In genomic region chr12:75656650-75657049, GRCh38 we compare ENCODE assay signal across 14 cellular contexts.
DNase-seq lines count a peak whose midpoint lies in the region; ATAC-seq and TF ChIP-seq lines count a peak whose summit lies in the region.
"Had no signal": no experiment of that assay in that cellular context is flagged by ENCODE, and none has a peak within 500 bp of the region (broad histone marks: within the 10 kb centered on the region; RNA-seq: fewer than 3 reads in every experiment).

No MANE protein-coding gene starts in this region.

- peaks cover 3% of the 10 kb centered on the region for H3K9me3 Mint-ChIP-seq in activated T-helper 17 cell treated with anti-CD3 and anti-CD28 coated beads, Interleukin-2, amount 50 U/mL, for 72 hours

- H3K4me3 Mint-ChIP-seq in activated T-helper 17 cell treated with anti-CD3 and anti-CD28 coated beads, Interleukin-2, amount 50 U/mL, for 72 hours, result no peak overlapping the region

- no peak overlapping the region for H3K4me3 ChIP-seq in MG63
- H3K4me3 ChIP-seq in mucosa of descending colon, result no peak overlapping the region
- H3K4me3 ChIP-seq: upper lobe of left lung had no signal

- peaks cover 13% of the 10 kb centered on the region for H3K27me3 Mint-ChIP-seq in activated T-helper 17 cell treated with anti-CD3 and anti-CD28 coated beads, Interleukin-2, amount 50 U/mL, for 72 hours

- no peaks in the 10 kb centered on the region for H3K27me3 ChIP-seq in MG63
- H3K27me3 ChIP-seq: upper lobe of left lung had no signal

- H3K9me3 ChIP-seq in MG63 (no peaks in the 10 kb centered on the region; the same call in 1 of the 2 replicates), mucosa of descending colon (no peaks in the 10 kb centered on the region)
- H3K9me3 ChIP-seq: upper lobe of left lung had no signal

- DNase-seq in DMS53 treated with DMSO at 0.1 percent for 48 hours (lab: John Stamatoyannopoulos, UW; ENCODE audit: unreplicated experiment) (peak; percentile 38), MG63 (peak; percentile 92), dermis microvascular lymphatic vessel endothelial cell (ENCODE audit: low read depth in 2 of 2) (peak; percentile 7 to 34), mucosa of descending colon (no peak), NCI-H146 (lab: John Stamatoyannopoulos, UW) (no peak)
- DNase-seq: DMS79 treated with DMSO at 0.1 percent for 48 hours; effector memory CD4-positive, alpha-beta T cell; kidney; NCI-H187; upper lobe of left lung had no signal

- peak; percentile 48 for ATAC-seq in mucosa of descending colon
- ATAC-seq in activated T-helper 17 cell treated with anti-CD3 and anti-CD28 coated beads, Interleukin-2, amount 50 U/mL, for 72 hours (replicated peaks), result no peak
- ATAC-seq in HG02642 (IDR thresholded peaks at IDR 0.05; ENCODE audit: poor library complexity, unreplicated experiment), result no peak
- no peak for ATAC-seq in GM21447 (IDR thresholded peaks at IDR 0.05; ENCODE audit: unreplicated experiment)

- no peaks in the 10 kb centered on the region for H3K4me1 ChIP-seq in mucosa of descending colon (ENCODE audit: low read depth)
- H3K4me1 ChIP-seq: parathyroid adenoma, upper lobe of left lung had no signal

- no peak for TF ChIP-seq CTCF in mucosa of descending colon (IDR thresholded peaks at IDR 0.05)

- H3K4me1 Mint-ChIP-seq in activated T-helper 17 cell treated with anti-CD3 and anti-CD28 coated beads, Interleukin-2, amount 50 U/mL, for 72 hours, result peaks cover 10% of the 10 kb centered on the region

- no peaks in the 10 kb centered on the region for H3K36me3 Mint-ChIP-seq in activated T-helper 17 cell treated with anti-CD3 and anti-CD28 coated beads, Interleukin-2, amount 50 U/mL, for 72 hours (ENCODE audit: low read depth)

- H3K36me3 ChIP-seq in MG63 (no peaks in the 10 kb centered on the region), mucosa of descending colon (ENCODE audit: low read depth) (no peaks in the 10 kb centered on the region)
- H3K36me3 ChIP-seq: upper lobe of left lung had no signal

- intact Hi-C loops in mucosa of descending colon (cut with DNase I, micrococcal nuclease), result no loop called here

- no peak overlapping the region for H3K27ac Mint-ChIP-seq in activated T-helper 17 cell treated with anti-CD3 and anti-CD28 coated beads, Interleukin-2, amount 50 U/mL, for 72 hours

Comparison
In these comparisons a context has a peak if more than half of its experiments do, and no peak if none do; other contexts are left out.
1. DNase-seq: peak in DMS53 treated with DMSO at 0.1 percent for 48 hours (single experiment), MG63 (single experiment) and dermis microvascular lymphatic vessel endothelial cell (2 of 2); none in mucosa of descending colon (0 of 3) and NCI-H146 (single experiment).